In the genomic region with DNA sequence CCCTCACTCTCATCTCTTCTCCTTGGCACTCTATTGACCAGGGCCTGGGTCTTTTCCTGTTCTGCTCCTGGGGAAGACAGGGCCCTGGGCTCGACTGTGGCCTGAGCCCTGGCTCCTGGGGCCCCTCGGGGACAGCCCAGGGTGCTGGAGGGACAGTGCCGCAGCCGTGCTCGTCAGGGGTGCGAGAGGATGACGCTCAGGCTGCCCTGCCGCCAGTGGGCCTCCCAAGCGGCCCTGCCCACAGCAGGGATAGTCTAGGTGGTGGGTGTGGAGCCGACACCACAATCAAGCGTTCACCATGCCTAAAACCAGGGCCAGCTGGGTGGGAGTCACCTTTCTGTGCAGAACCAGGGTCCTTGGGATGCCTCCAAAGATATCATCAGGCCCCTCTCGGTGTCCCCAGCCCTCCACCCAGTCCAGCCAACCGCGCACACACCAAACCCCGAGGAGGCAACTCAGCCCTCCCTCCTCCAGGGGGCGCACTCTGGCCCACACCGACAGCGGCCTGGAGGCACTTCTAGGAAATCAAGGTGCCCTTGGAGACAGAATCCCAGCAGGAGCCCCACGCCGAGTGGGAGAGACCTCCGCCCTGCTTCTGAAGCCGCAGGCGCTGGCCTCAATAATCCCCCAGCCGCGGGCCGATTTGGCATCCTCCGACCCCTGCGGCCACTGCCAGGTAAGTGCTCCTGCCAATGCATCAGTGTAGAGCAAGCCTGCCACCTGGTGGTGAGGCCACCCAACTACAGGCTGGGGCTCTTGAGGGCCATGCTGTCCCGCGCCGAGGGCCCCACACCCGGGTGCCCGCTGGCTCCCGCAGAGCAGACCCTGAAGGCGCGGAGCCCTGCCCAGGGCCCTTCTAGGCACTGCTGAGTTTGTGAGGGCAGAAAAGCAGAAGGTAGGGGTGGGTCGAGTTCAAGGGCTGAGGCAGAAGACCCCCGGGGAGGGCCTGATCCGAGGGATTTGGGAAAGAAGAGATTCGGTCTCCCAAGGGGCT, we compare ENCODE assay signal across 8 cellular contexts.
DNase-seq lines count a peak whose midpoint lies in the region; ATAC-seq and TF ChIP-seq lines count a peak whose summit lies in the region.

No MANE protein-coding gene starts in this region.

- H3K27me3 ChIP-seq in colonic mucosa = no peaks in the 10 kb centered on the region

- no peak overlapping the region for H3K9ac ChIP-seq in colonic mucosa (ENCODE audit: low read depth in 2 of 2, low read length in 2 of 2)

- H3K27me3 Mint-ChIP-seq in activated CD4-positive, alpha-beta T cell treated with anti-CD3 and anti-CD28 coated beads for 36 hours = peaks cover 17% of the 10 kb centered on the region

- POLR2A ChIA-PET in activated CD4-positive, alpha-beta T cell treated with anti-CD3 and anti-CD28 coated beads for 36 hours (lab: Charles Lee) = no interaction called here

- H3K9me3 ChIP-seq in colonic mucosa = no peaks in the 10 kb centered on the region

- H3K4me3 ChIP-seq in colonic mucosa = peak overlapping the region; percentile 8

- in situ Hi-C loops in GM13977 (cut with MboI; ENCODE audit: low pct_unique_long_range_greater_than_20kb, low sequenced_read_pairs, unreplicated experiment) = no loop called here

- H3K9me3 Mint-ChIP-seq in activated CD4-positive, alpha-beta T cell treated with anti-CD3 and anti-CD28 coated beads for 36 hours (ENCODE audit: low read depth) = no peaks in the 10 kb centered on the region

- H3K4me1 ChIP-seq in colonic mucosa = no peaks in the 10 kb centered on the region

- H3K27ac ChIP-seq in colonic mucosa = no peak overlapping the region

- no peaks in the 10 kb centered on the region for H3K36me3 ChIP-seq in colonic mucosa

- no peak overlapping the region for H3K27ac Mint-ChIP-seq in activated CD4-positive, alpha-beta T cell treated with anti-CD3 and anti-CD28 coated beads for 36 hours

- H3K36me3 Mint-ChIP-seq in activated CD4-positive, alpha-beta T cell treated with anti-CD3 and anti-CD28 coated beads for 36 hours (ENCODE audit: low read depth) = no peaks in the 10 kb centered on the region

- peak; percentile 84 for DNase-seq in GM13977 (ENCODE audit: low spot score)
- DNase-seq in NCI-H2107 treated with DMSO at 0.1 percent for 48 hours (lab: John Stamatoyannopoulos, UW; ENCODE audit: unreplicated experiment) = peak; percentile 10
- DNase-seq in activated CD4-positive, alpha-beta T cell treated with anti-CD3 and anti-CD28 coated beads for 36 hours = peak; percentile 90
- peak; percentile 83 for DNase-seq in colonic mucosa
- DNase-seq in left kidney (ENCODE audit: low read depth, low spot score) = peak; percentile 90
- DNase-seq in stimulated activated CD4-positive, alpha-beta T cell treated with anti-CD3 and anti-CD28 coated beads, Interleukin-4, amount 100 ng/mL, for 48 hours (ENCODE audit: low read depth in 2 of 2) = peak; percentile 71 to 76

- H3K4me1 Mint-ChIP-seq in activated CD4-positive, alpha-beta T cell treated with anti-CD3 and anti-CD28 coated beads for 36 hours = no peaks in the 10 kb centered on the region

- TF ChIP-seq CTCF in GM13977 (IDR thresholded peaks at IDR 0.05; ENCODE audit: extremely low read depth, insufficient read depth, missing control alignments) (peak; percentile 90), colonic mucosa (IDR thresholded peaks at IDR 0.05) (peak; percentile 100)

- ATAC-seq in HG02943 (IDR thresholded peaks at IDR 0.05; ENCODE audit: low read depth, unreplicated experiment) = peak; percentile 70
- peak; percentile 94 for ATAC-seq in activated CD4-positive, alpha-beta T cell treated with anti-CD3 and anti-CD28 coated beads for 36 hours
- ATAC-seq in GM19467 (IDR thresholded peaks at IDR 0.05; ENCODE audit: unreplicated experiment) = no peak

- H3K4me3 Mint-ChIP-seq in activated CD4-positive, alpha-beta T cell treated with anti-CD3 and anti-CD28 coated beads for 36 hours = no peak overlapping the region

- CTCF ChIA-PET in activated CD4-positive, alpha-beta T cell treated with anti-CD3 and anti-CD28 coated beads for 36 hours (lab: Charles Lee) = no interaction called here

- intact Hi-C loops in activated CD4-positive, alpha-beta T cell treated with anti-CD3 and anti-CD28 coated beads for 36 hours (cut with DNase I, micrococcal nuclease) = loop anchor here (1.0 to 10.0 kb wide), 9 partner anchors 58 to 1502 kb away; no protein-coding TSS in a partner anchor
- intact Hi-C loops in colonic mucosa (cut with DNase I) = loop anchor here (5.0 kb wide), 2 partner anchors 289 to 954 kb away; no protein-coding TSS in a partner anchor

Comparison
In these comparisons a context has a peak if more than half of its experiments do, and no peak if none do; other contexts are left out.
1. DNase-seq: peak in every context shown above with its lines; median percentile 90 in activated CD4-positive, alpha-beta T cell treated with anti-CD3 and anti-CD28 coated beads for 36 hours; 90 in left kidney; 84 in GM13977; 83 in colonic mucosa; 74 in stimulated activated CD4-positive, alpha-beta T cell treated with anti-CD3 and anti-CD28 coated beads, Interleukin-4, amount 100 ng/mL, for 48 hours; 10 in NCI-H2107 treated with DMSO at 0.1 percent for 48 hours.